ENCODE assay signal across 16 cellular contexts in genomic region chr6:56279346-56280080, GRCh38. TPM values are rescaled to one million over a fixed set of nuclear protein-coding genes. Genes with fewer than 3 reads are reported as not detected.
DNase-seq lines count a peak whose midpoint lies in the region; ATAC-seq, FAIRE-seq and TF ChIP-seq lines count a peak whose summit lies in the region.
"Had no signal": no experiment of that assay in that cellular context is flagged by ENCODE, and none has a peak within 500 bp of the region (broad histone marks: within the 10 kb centered on the region; RNA-seq: fewer than 3 reads in every experiment).

No MANE protein-coding gene starts in this region.

- H3K27ac ChIP-seq in thyroid gland (no peak overlapping the region), tibial artery (no peak overlapping the region)
- H3K27ac ChIP-seq: brain microvascular endothelial cell, C4-2B, neutrophil, PC-9 had no signal

- TF ChIP-seq CTCF in bronchial epithelial cell (IDR thresholded peaks at IDR 0.05; ENCODE audit: insufficient read depth, low read length, severe bottlenecking): no peak
- TF ChIP-seq CTCF in nephron (IDR thresholded peaks at IDR 0.05; ENCODE audit: unreplicated experiment in 3 of 3): no peak
- no peak for TF ChIP-seq CTCF in thyroid gland (IDR thresholded peaks at IDR 0.05)
- TF ChIP-seq CTCF in tibial artery (IDR thresholded peaks at IDR 0.05): no peak

- peak overlapping the region in 2 of 3 experiments; percentile 16 to 56 for H3K27ac Mint-ChIP-seq in nephron
- H3K27ac Mint-ChIP-seq: IgD-negative memory B cell had no signal

- H3K4me3 Mint-ChIP-seq in nephron: no peak overlapping the region
- H3K4me3 Mint-ChIP-seq: IgD-negative memory B cell had no signal

- peaks cover 24% of the 10 kb centered on the region for H3K4me1 Mint-ChIP-seq in nephron
- H3K4me1 Mint-ChIP-seq: IgD-negative memory B cell had no signal

- H3K4me3 ChIP-seq in bronchial epithelial cell (ENCODE audit: low read depth, low read length) (no peak overlapping the region), thyroid gland (replicated peaks in 1 of 3) (no peak overlapping the region), tibial artery (no peak overlapping the region)
- H3K4me3 ChIP-seq: PC-9 had no signal

- H3K27me3 Mint-ChIP-seq in nephron (ENCODE audit: low read depth): peaks cover 3% of the 10 kb centered on the region
- H3K27me3 Mint-ChIP-seq: IgD-negative memory B cell had no signal

- ATAC-seq in GM18508 (IDR thresholded peaks at IDR 0.05; ENCODE audit: insufficient read depth, unreplicated experiment) (peak; percentile 75), HG03342 (IDR thresholded peaks at IDR 0.05; ENCODE audit: unreplicated experiment) (peak; percentile 64)
- ATAC-seq: esophagus mucosa had no signal

- H3K36me3 Mint-ChIP-seq in nephron (ENCODE audit: low read depth): no peaks in the 10 kb centered on the region
- H3K36me3 Mint-ChIP-seq: IgD-negative memory B cell had no signal

- DNase-seq in bronchial epithelial cell (ENCODE audit: low read depth): peak; percentile 30
- DNase-seq in frontal cortex (ENCODE audit: low spot score in 2 of 2): no peak
- DNase-seq in thyroid gland: no peak
- no peak for DNase-seq in activated CD4-positive, CD25-positive, alpha-beta regulatory T cell treated with anti-CD3 and anti-CD28 coated beads, Interleukin-2, amount 50 U/mL, for 72 hours
- no peak for DNase-seq in tibial artery
- DNase-seq: brain microvascular endothelial cell, NCI-H2081 treated with DMSO at 0.1 percent for 48 hours, substantia nigra had no signal

- H3K36me3 ChIP-seq in bronchial epithelial cell (ENCODE audit: control insufficient read depth, insufficient read depth, low read length): no peaks in the 10 kb centered on the region
- H3K36me3 ChIP-seq in thyroid gland: no peaks in the 10 kb centered on the region
- H3K36me3 ChIP-seq in tibial artery: no peaks in the 10 kb centered on the region
- H3K36me3 ChIP-seq: brain microvascular endothelial cell, neutrophil had no signal

- no peak for TF ChIP-seq POLR2A in thyroid gland (IDR thresholded peaks at IDR 0.05)

- H3K27me3 ChIP-seq in bronchial epithelial cell (ENCODE audit: control insufficient read depth, insufficient read depth, low read length) (no peaks in the 10 kb centered on the region), thyroid gland (no peaks in the 10 kb centered on the region), tibial artery (no peaks in the 10 kb centered on the region)
- H3K27me3 ChIP-seq: brain microvascular endothelial cell, neutrophil had no signal

- H3K9me3 ChIP-seq in thyroid gland (no peaks in the 10 kb centered on the region), tibial artery (no peaks in the 10 kb centered on the region)
- H3K9me3 ChIP-seq: neutrophil had no signal

- 94 to 95% methylated on average over 1 of the region's 1 CpG for WGBS in thyroid gland, 2 donors

- no peak for FAIRE-seq in bronchial epithelial cell (lab: Jason Lieb, UNC)
- no peak for FAIRE-seq in frontal cortex (lab: Jason Lieb, UNC)

- H3K4me1 ChIP-seq in thyroid gland (no peaks in the 10 kb centered on the region), tibial artery (no peaks in the 10 kb centered on the region)

- intact Hi-C loops in thyroid gland (cut with DNase I) (no loop called here), tibial artery (cut with DNase I; ENCODE audit: low total_unique reads) (no loop called here)

- peaks cover 5% of the 10 kb centered on the region for H3K9me3 Mint-ChIP-seq in nephron

RNA-seq across cellular contexts. Expression of gene COL21A1, which starts 32.1 kb away (rescaled TPM):
- 8.2 and 18.6 TPM in 2 replicates for total RNA-seq in bronchial epithelial cell
- 1.6 TPM for total RNA-seq in frontal cortex
- 1 to 10 TPM; 1.6 to 8.8 (median 3.0) TPM for total RNA-seq in thyroid gland
- total RNA-seq: PC-9 had no signal
